ENCODE assay signal across 17 cellular contexts in genomic region chr18:31134988-31135529, GRCh38. TPM values are rescaled to one million over a fixed set of nuclear protein-coding genes. Genes with fewer than 3 reads are reported as not detected.
A peak's percentile ranks its signal among the peaks of the same experiment; 100 is the strongest.
DNase-seq lines count a peak whose midpoint lies in the region; ATAC-seq, FAIRE-seq and TF ChIP-seq lines count a peak whose summit lies in the region.
"Had no signal": no experiment of that assay in that cellular context is flagged by ENCODE, and none has a peak within 500 bp of the region (broad histone marks: within the 10 kb centered on the region; RNA-seq: fewer than 3 reads in every experiment).

No MANE protein-coding gene starts in this region.

- no peak for TF ChIP-seq EP300 in GM12878 (IDR thresholded peaks at IDR 0.05; ENCODE audit: borderline replicate concordance in 1 of 2, control insufficient read depth in 1 of 2, low read depth in 2 of 2, low read length in 2 of 2)

- H3K9me3 ChIP-seq in Karpas-422 (ENCODE audit: low read length) (no peaks in the 10 kb centered on the region), GM12878 (replicated peaks; ENCODE audit: control insufficient read depth, insufficient read depth, low read length) (no peaks in the 10 kb centered on the region), keratinocyte (ENCODE audit: control insufficient read depth, low read depth, low read length) (no peaks in the 10 kb centered on the region)
- H3K9me3 ChIP-seq: Caco-2 had no signal

- no TSS peak for BruUV-seq in GM12878 (replicated peaks; lab: Mats Ljungman, UMichigan)

- no peaks in the 10 kb centered on the region for H3K36me3 Mint-ChIP-seq in activated CD4-positive, alpha-beta memory T cell treated with anti-CD3 and anti-CD28 coated beads for 36 hours
- H3K36me3 Mint-ChIP-seq: CD4-positive, alpha-beta memory T cell had no signal

- H4K20me1 ChIP-seq in Karpas-422 (ENCODE audit: insufficient read depth, low read depth, low read length), result no peaks in the 10 kb centered on the region
- no peaks in the 10 kb centered on the region for H4K20me1 ChIP-seq in GM12878 (ENCODE audit: control insufficient read depth, insufficient read depth)
- no peaks in the 10 kb centered on the region for H4K20me1 ChIP-seq in keratinocyte (ENCODE audit: control insufficient read depth, extremely low read depth, insufficient read depth, low read length)

- H3K27ac ChIP-seq in Karpas-422 (ENCODE audit: low read length) (no peak overlapping the region), GM12878 (ENCODE audit: control insufficient read depth, insufficient read depth) (no peak overlapping the region), keratinocyte (ENCODE audit: control insufficient read depth, insufficient read depth, low read length) (no peak overlapping the region), coronary artery (no peak overlapping the region)

- ATAC-seq in GM12878, result no peak
- no peak for ATAC-seq in GM21390 (IDR thresholded peaks at IDR 0.05; ENCODE audit: unreplicated experiment)
- ATAC-seq: HCT116 had no signal

- DNase-seq in Karpas-422, result no peak
- DNase-seq in GM12878 (ENCODE audit: low read depth, low spot score), result no peak
- no peak for DNase-seq in keratinocyte (ENCODE audit: low read depth, low spot score)
- DNase-seq in activated CD4-positive, alpha-beta memory T cell treated with anti-CD3 and anti-CD28 coated beads for 36 hours, result no peak
- no peak for DNase-seq in NCI-H2107 (lab: John Stamatoyannopoulos, UW)
- no peak for DNase-seq in coronary artery (ENCODE audit: low spot score)
- DNase-seq: C1 segment of cervical spinal cord; Caco-2; CD4-positive, alpha-beta memory T cell; DMS153; DND-41; H9 had no signal

- no peak for TF ChIP-seq POLR2A in GM12878 (IDR thresholded peaks at IDR 0.05; ENCODE audit: low read depth, low read length)

- no peaks in the 10 kb centered on the region for H3K9me2 ChIP-seq in Karpas-422 (replicated peaks; ENCODE audit: insufficient read depth, low read length)

- RAD21 ChIA-PET in GM12878 (lab: Charles Lee; ENCODE audit: unreplicated experiment), result no interaction called here

- TF ChIP-seq CTCF in GM12878 (IDR thresholded peaks at IDR 0.05 in 2 of 3, conservative IDR thresholded peaks at IDR 0.05 in 1 of 3; ENCODE audit: control insufficient read depth in 2 of 3, extremely low read depth in 1 of 3, insufficient read depth in 1 of 3, low read depth in 3 of 3, low read length in 3 of 3) (no peak), keratinocyte (optimal IDR thresholded peaks at IDR 0.05 in 1 of 3, IDR thresholded peaks at IDR 0.05 in 1 of 3, conservative IDR thresholded peaks at IDR 0.05 in 1 of 3; ENCODE audit: extremely low read depth in 1 of 3, insufficient read depth in 2 of 3, low read length in 3 of 3) (no peak), coronary artery (IDR thresholded peaks at IDR 0.05) (no peak)

- H3K9ac ChIP-seq in Karpas-422 (ENCODE audit: low read length) (no peak overlapping the region), GM12878 (ENCODE audit: control insufficient read depth, insufficient read depth, low read length) (no peak overlapping the region), keratinocyte (ENCODE audit: control insufficient read depth, extremely low read depth, insufficient read depth, low read length) (no peak overlapping the region)

- CTCF ChIA-PET in GM12878 (lab: Yijun Ruan, JAX), result no interaction called here
- CTCF ChIA-PET in activated CD4-positive, alpha-beta memory T cell treated with anti-CD3 and anti-CD28 coated beads for 36 hours (lab: Charles Lee), result no interaction called here

- no peaks in the 10 kb centered on the region for H3K4me1 Mint-ChIP-seq in activated CD4-positive, alpha-beta memory T cell treated with anti-CD3 and anti-CD28 coated beads for 36 hours (ENCODE audit: low read depth)
- H3K4me1 Mint-ChIP-seq: CD4-positive, alpha-beta memory T cell; H9 had no signal

- no peak for TF ChIP-seq RAD21 in GM12878 (IDR thresholded peaks at IDR 0.05; ENCODE audit: insufficient read depth, low read depth, low read length)

- H3K4me2 ChIP-seq in Karpas-422 (ENCODE audit: low read depth, low read length, poor library complexity, severe bottlenecking) (no peak overlapping the region), GM12878 (ENCODE audit: control insufficient read depth, insufficient read depth) (no peak overlapping the region), keratinocyte (ENCODE audit: control insufficient read depth, extremely low read depth, insufficient read depth, low read depth, low read length) (no peak overlapping the region)

- dilution Hi-C loops in keratinocyte (cut with MboI; ENCODE audit: extremely low pct_ligation_motif_present, low sequenced_read_pairs), result no loop called here

- H3K36me3 ChIP-seq in Karpas-422 (ENCODE audit: insufficient read depth, low read length) (no peaks in the 10 kb centered on the region), GM12878 (ENCODE audit: control insufficient read depth in 2 of 2, insufficient read depth in 2 of 2, low read length in 1 of 2) (no peaks in the 10 kb centered on the region), keratinocyte (ENCODE audit: control insufficient read depth in 2 of 2, extremely low read depth in 1 of 2, insufficient read depth in 2 of 2, low read length in 2 of 2) (no peaks in the 10 kb centered on the region)

- SMC1A ChIA-PET in GM12878 (lab: Charles Lee; ENCODE audit: uncharacterized antibody, unreplicated experiment), result no interaction called here

- no peaks in the 10 kb centered on the region for H3K27me3 ChIP-seq in Karpas-422 (ENCODE audit: low read length)
- H3K27me3 ChIP-seq in GM12878 (replicated peaks in 1 of 2; ENCODE audit: control insufficient read depth in 2 of 2, insufficient read depth in 2 of 2, low read length in 1 of 2), result no peaks in the 10 kb centered on the region
- H3K27me3 ChIP-seq in keratinocyte (ENCODE audit: control insufficient read depth, extremely low read depth, insufficient read depth, low read length), result no peaks in the 10 kb centered on the region

- H2AFZ ChIP-seq in Karpas-422 (ENCODE audit: low read length) (peak overlapping the region; percentile 66; the same call in 1 of the 2 replicates), GM12878 (ENCODE audit: control insufficient read depth, low read depth, low read length) (peak overlapping the region; percentile 17; the same call in 1 of the 2 replicates), keratinocyte (ENCODE audit: control insufficient read depth, low read length) (no peak overlapping the region)

- FAIRE-seq in GM12878 (lab: Jason Lieb, UNC) (no peak), keratinocyte (lab: Jason Lieb, UNC) (peak; percentile 53)

- H3K79me2 ChIP-seq in Karpas-422 (ENCODE audit: low read length) (no peaks in the 10 kb centered on the region), GM12878 (ENCODE audit: control insufficient read depth, insufficient read depth, low read length) (no peaks in the 10 kb centered on the region), keratinocyte (ENCODE audit: control insufficient read depth, insufficient read depth, low read length) (no peaks in the 10 kb centered on the region)

- H3K4me3 Mint-ChIP-seq in activated CD4-positive, alpha-beta memory T cell treated with anti-CD3 and anti-CD28 coated beads for 36 hours, result no peak overlapping the region
- H3K4me3 Mint-ChIP-seq: CD4-positive, alpha-beta memory T cell; H9 had no signal

- H3K9me3 Mint-ChIP-seq in activated CD4-positive, alpha-beta memory T cell treated with anti-CD3 and anti-CD28 coated beads for 36 hours, result no peaks in the 10 kb centered on the region
- H3K9me3 Mint-ChIP-seq: H9 had no signal

- H3K4me1 ChIP-seq in Karpas-422 (ENCODE audit: low read length), result peaks cover 7% of the 10 kb centered on the region
- no peaks in the 10 kb centered on the region for H3K4me1 ChIP-seq in GM12878 (ENCODE audit: control insufficient read depth, insufficient read depth, low read length)
- no peaks in the 10 kb centered on the region for H3K4me1 ChIP-seq in keratinocyte (ENCODE audit: control insufficient read depth, extremely low read depth, insufficient read depth, low read length)

- H3K27ac Mint-ChIP-seq in activated CD4-positive, alpha-beta memory T cell treated with anti-CD3 and anti-CD28 coated beads for 36 hours, result no peak overlapping the region
- H3K27ac Mint-ChIP-seq: CD4-positive, alpha-beta memory T cell; H9 had no signal

- H3K27me3 Mint-ChIP-seq in activated CD4-positive, alpha-beta memory T cell treated with anti-CD3 and anti-CD28 coated beads for 36 hours, result no peaks in the 10 kb centered on the region
- H3K27me3 Mint-ChIP-seq: CD4-positive, alpha-beta memory T cell had no signal

- intact Hi-C loops in GM12878 (cut with micrococcal nuclease; ENCODE audit: unreplicated experiment), result no loop called here
- intact Hi-C loops in activated CD4-positive, alpha-beta memory T cell treated with anti-CD3 and anti-CD28 coated beads for 36 hours (cut with micrococcal nuclease), result no loop called here

- in situ Hi-C loops in GM12878 (cut with MboI), result no loop called here

- WGBS in GM12878 (ENCODE audit: insufficient coverage, insufficient replicate concordance, low lambda C conversion rate, missing lambda C conversion rate), result 24% methylated on average over 4 of the region's 4 CpGs

- no peak overlapping the region for H3K4me3 ChIP-seq in Karpas-422 (ENCODE audit: low read length)
- H3K4me3 ChIP-seq in GM12878, result no peak overlapping the region
- H3K4me3 ChIP-seq in keratinocyte (ENCODE audit: control insufficient read depth in 2 of 3, extremely low read depth in 1 of 3, insufficient read depth in 2 of 3, low read depth in 1 of 3, low read length in 3 of 3), result no peak overlapping the region
- H3K4me3 ChIP-seq in coronary artery, result no peak overlapping the region

- H3K9me1 ChIP-seq in keratinocyte (ENCODE audit: control insufficient read depth, extremely low read depth, insufficient read depth, low read length), result no peaks in the 10 kb centered on the region

- POLR2A ChIA-PET in GM12878 (lab: Charles Lee), result no interaction called here
- POLR2A ChIA-PET in activated CD4-positive, alpha-beta memory T cell treated with anti-CD3 and anti-CD28 coated beads for 36 hours (lab: Charles Lee), result no interaction called here

RNA-seq across cellular contexts. Expression of gene DSC1, which starts 27.6 kb away (rescaled TPM):
- total RNA-seq in Karpas-422 (2014; rRNA removed; shearing (Covaris generic); ENCODE audit: low replicate concordance), result 2.3 and 2.4 TPM in 2 replicates
- total RNA-seq in GM12878 (2013; cell fraction: nucleolus; rRNA removed), result not detected in 2 replicates
- total RNA-seq in GM12878 (2014; rRNA removed), result 0.51 and 0.71 TPM in 2 replicates
- 0.64 and 0.67 TPM in 2 replicates for total RNA-seq in GM12878 (2014; rRNA removed; fragmentation: Illumina TruSeq; extraction: Trizol)
- 0.40 and 0.44 TPM in 2 replicates for total RNA-seq in GM12878 (2021)
- polyA plus RNA-seq in GM12878 (2011; ENCODE audit: low read depth), result 0.05 TPM
- polyA plus RNA-seq in GM12878 (2011; rRNA removed), result not detected in 2 replicates
- polyA plus RNA-seq in GM12878 (2011; cell fraction: cytosol; rRNA removed), result not detected in 2 replicates
- polyA plus RNA-seq in GM12878 (2011; cell fraction: nucleus; rRNA removed), result not detected in 2 replicates
- polyA plus RNA-seq in GM12878 (2012), result not detected in 2 replicates
- 0.40 TPM in 2 replicates for polyA plus RNA-seq in GM12878 (2014; fragmentation: Illumina TruSeq; extraction: Trizol)
- polyA plus RNA-seq in GM12878 (2014; fragmentation: Nextera tagmentation; extraction: Ambion mirVana), result under 1 TPM; 0.35 to 0.84 TPM
- 0.14 and 0.24 TPM in 2 replicates for polyA plus RNA-seq in GM12878 (2014; rRNA removed)
- under 1 TPM; 0.43 to 0.51 TPM for polyA plus RNA-seq in GM12878 (2016; fragmentation: Nextera tagmentation; extraction: Ambion mirVana)
- polyA minus RNA-seq in GM12878 (2011; rRNA and poly(A)+ RNA removed), result not detected in 2 replicates
- not detected in 2 replicates for polyA minus RNA-seq in GM12878 (2011; cell fraction: cytosol; rRNA and poly(A)+ RNA removed)
- polyA minus RNA-seq in GM12878 (2011; cell fraction: nucleus; rRNA and poly(A)+ RNA removed), result under 0.01 TPM in 1 of 2 replicates, not detected in the other
- polyA plus RNA-seq in keratinocyte, result 3.1 to 25.1 TPM (median 11.2 TPM) in 3 replicates
- polyA plus RNA-seq in keratinocyte (2011; ENCODE audit: low read depth), result 394 TPM
- 0.83 and 1.5 TPM in 2 replicates for polyA plus RNA-seq in keratinocyte (2011; cell fraction: cytosol; rRNA removed)
- polyA plus RNA-seq in keratinocyte (2011; cell fraction: nucleus; rRNA removed), result 9.9 and 13.5 TPM in 2 replicates
- 2.3 and 219 TPM in 2 replicates for polyA plus RNA-seq in keratinocyte (2012; ENCODE audit: low replicate concordance)
- 1.7 to 38.8 TPM (median 24.1 TPM) in 3 replicates for polyA minus RNA-seq in keratinocyte
- 3.5 TPM for polyA minus RNA-seq in keratinocyte (2011; cell fraction: cytosol; rRNA and poly(A)+ RNA removed)
- 30.0 and 43.8 TPM in 2 replicates for polyA minus RNA-seq in keratinocyte (2011; cell fraction: nucleus; rRNA and poly(A)+ RNA removed)
- under 1 TPM in 1 of 2 experiments, not detected in 1; 0.05 TPM for total RNA-seq in activated CD4-positive, alpha-beta memory T cell treated with anti-CD3 and anti-CD28 coated beads for 36 hours
- total RNA-seq: A172, A673, H9 had no signal
- polyA plus RNA-seq: BJ had no signal

RNA-seq across cellular contexts. Expression of gene DSC2, which starts 32.8 kb away (rescaled TPM):
- total RNA-seq in Karpas-422 (2014; rRNA removed; shearing (Covaris generic); ENCODE audit: low replicate concordance), result not detected in 2 replicates
- total RNA-seq in GM12878 (2013; cell fraction: nucleolus; rRNA removed), result 0.06 TPM in 1 of 2 replicates, not detected in the other
- total RNA-seq in GM12878 (2014; rRNA removed) (1.9 and 2.4 TPM in 2 replicates), GM12878 (2014; rRNA removed; fragmentation: Illumina TruSeq; extraction: Trizol) (3.4 and 3.6 TPM in 2 replicates), GM12878 (2021) (3.9 and 4.4 TPM in 2 replicates)
- polyA plus RNA-seq in GM12878 (2011; ENCODE audit: low read depth), result 0.87 TPM
- polyA plus RNA-seq in GM12878 (2011; rRNA removed) (not detected in 2 replicates), GM12878 (2014; fragmentation: Illumina TruSeq; extraction: Trizol) (3.0 and 4.3 TPM in 2 replicates), GM12878 (2014; fragmentation: Nextera tagmentation; extraction: Ambion mirVana) (1 to 10 TPM; 1.2 to 2.9 TPM), GM12878 (2014; rRNA removed) (0.88 and 1.8 TPM in 2 replicates), GM12878 (2016; fragmentation: Nextera tagmentation; extraction: Ambion mirVana) (1 to 10 TPM; 3.4 to 4.9 TPM), keratinocyte (32.1 to 48.6 TPM (median 37.1 TPM) in 3 replicates)
- not detected in 2 replicates for polyA plus RNA-seq in GM12878 (2011; cell fraction: cytosol; rRNA removed)
- polyA plus RNA-seq in GM12878 (2011; cell fraction: nucleus; rRNA removed), result not detected in 2 replicates
- 1.2 and 2.0 TPM in 2 replicates for polyA plus RNA-seq in GM12878 (2012)
- under 0.01 TPM in 1 of 2 replicates, not detected in the other for polyA minus RNA-seq in GM12878 (2011; rRNA and poly(A)+ RNA removed)
- not detected in 2 replicates for polyA minus RNA-seq in GM12878 (2011; cell fraction: cytosol; rRNA and poly(A)+ RNA removed)
- not detected in 2 replicates for polyA minus RNA-seq in GM12878 (2011; cell fraction: nucleus; rRNA and poly(A)+ RNA removed)
- 218 TPM for polyA plus RNA-seq in keratinocyte (2011; ENCODE audit: low read depth)
- polyA plus RNA-seq in keratinocyte (2011; cell fraction: cytosol; rRNA removed), result 11.5 and 24.5 TPM in 2 replicates
- polyA plus RNA-seq in keratinocyte (2011; cell fraction: nucleus; rRNA removed), result 58.0 and 88.8 TPM in 2 replicates
- polyA plus RNA-seq in keratinocyte (2012; ENCODE audit: low replicate concordance), result 41.4 and 86.7 TPM in 2 replicates
- polyA minus RNA-seq in keratinocyte, result 31.1 to 128 TPM (median 117 TPM) in 3 replicates
- 42.8 TPM for polyA minus RNA-seq in keratinocyte (2011; cell fraction: cytosol; rRNA and poly(A)+ RNA removed)
- polyA minus RNA-seq in keratinocyte (2011; cell fraction: nucleus; rRNA and poly(A)+ RNA removed), result 111 and 206 TPM in 2 replicates
- total RNA-seq in activated CD4-positive, alpha-beta memory T cell treated with anti-CD3 and anti-CD28 coated beads for 36 hours, result not detected
- total RNA-seq: A172; CD4-positive, alpha-beta memory T cell had no signal
- polyA plus RNA-seq: BJ; CD4-positive, alpha-beta memory T cell had no signal
